1 cellular context compared by ENCODE assay signal in the genomic region with DNA sequence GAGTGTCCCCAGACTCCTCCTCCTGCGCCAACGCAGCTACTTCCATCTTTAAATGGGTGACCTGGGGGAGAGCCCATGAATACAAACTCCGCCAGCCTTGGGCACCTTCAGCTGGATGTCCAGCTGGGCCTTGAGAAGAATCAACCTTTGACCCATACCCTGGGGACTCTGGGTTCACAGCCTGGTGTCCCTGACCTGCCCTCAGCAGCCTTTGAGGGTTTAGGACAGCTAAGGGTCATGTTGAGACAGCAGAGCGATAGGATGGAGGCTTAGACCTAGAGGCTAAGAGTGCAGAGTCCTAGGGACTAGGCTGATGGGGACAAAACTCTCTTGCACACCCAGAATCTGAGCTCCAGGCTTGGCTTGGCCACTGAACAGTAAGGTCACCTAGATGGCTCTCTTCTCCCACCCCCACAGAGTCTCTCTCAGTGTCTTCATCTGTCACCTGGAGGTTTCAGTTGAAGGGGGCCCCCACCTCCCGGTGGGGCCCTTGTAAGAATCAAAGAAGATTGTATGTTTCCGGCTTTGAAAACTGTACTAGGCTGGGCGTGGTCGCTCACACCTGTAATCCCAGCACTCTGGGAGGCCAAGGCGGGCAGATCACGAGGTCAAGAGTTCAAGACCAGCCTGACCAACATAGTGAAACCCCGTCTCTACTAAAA.
TF ChIP-seq lines count a peak whose summit lies in the region.

No MANE protein-coding gene starts in this region.

TF ChIP-seq in IMR-90, 13 proteins besides CTCF, POLR2A, EP300 and RAD21:
- no peak for TF ChIP-seq ELK1 (IDR thresholded peaks at IDR 0.05; ENCODE audit: borderline replicate concordance, low read depth, low read length)
